Comparison of ENCODE assay signal across 28 cellular contexts in genomic region chr10:69080231-69080630, GRCh38.
"Had no signal": no experiment of that assay in that cellular context is flagged by ENCODE, and none has a peak within 500 bp of the region (broad histone marks: within the 10 kb centered on the region; RNA-seq: fewer than 3 reads in every experiment).

No MANE protein-coding gene starts in this region.

- H3K9me3 Mint-ChIP-seq: activated CD4-positive, alpha-beta T cell treated with anti-CD3 and anti-CD28 coated beads, Interleukin-2, amount 10 ng/mL, durations not matched to agents 24 days and 14 days; activated CD8-positive, alpha-beta T cell treated with anti-CD3 and anti-CD28 coated beads for 36 hours; natural killer cell had no signal

- H3K4me3 ChIP-seq: adrenal gland, ascending aorta, left ventricle myocardium inferior, ovary, prostate gland, spleen, thoracic aorta, upper lobe of left lung had no signal

- H3K36me3 Mint-ChIP-seq: activated CD8-positive, alpha-beta memory T cell treated with anti-CD3 and anti-CD28 coated beads, Interleukin-2, amount 10 ng/mL, durations not matched to agents 7 days and 5 days; activated naive CD8-positive, alpha-beta T cell; natural killer cell had no signal

- DNase-seq: activated CD4-positive, alpha-beta T cell treated with anti-CD3 and anti-CD28 coated beads, Interleukin-2, amount 10 ng/mL, durations not matched to agents 24 days and 14 days; activated CD8-positive, alpha-beta memory T cell treated with anti-CD3 and anti-CD28 coated beads, Interleukin-2, amount 10 ng/mL, durations not matched to agents 7 days and 5 days; activated CD8-positive, alpha-beta T cell treated with anti-CD3 and anti-CD28 coated beads for 36 hours; activated gamma-delta T cell treated with Interleukin-2 at 50 U/mL for 16 hours; activated T-cell treated with anti-CD3 and anti-CD28 coated beads for 4 hours; adrenal gland; brain microvascular endothelial cell; caudate nucleus; dermis blood vessel endothelial cell; effector CD8-positive, alpha-beta T cell; erythroblast; foreskin fibroblast; kidney glomerular epithelial cell; left ventricle myocardium inferior; natural killer cell; ovary; spleen; stimulated activated CD4-positive, alpha-beta T cell treated with anti-CD3 and anti-CD28 coated beads, Interleukin-4, amount 100 ng/mL, for 1 hour; stimulated activated naive CD4-positive, alpha-beta T cell treated with Interleukin-2 at 50 U/mL for 16 hours; T-helper 1 cell; T1000; upper lobe of left lung had no signal

- H3K27ac ChIP-seq: adrenal gland, ascending aorta, brain microvascular endothelial cell, left ventricle myocardium inferior, ovary, prostate gland, thoracic aorta, upper lobe of left lung, VCaP had no signal

- H3K27me3 ChIP-seq: adrenal gland, ascending aorta, brain microvascular endothelial cell, ovary, spleen, upper lobe of left lung had no signal

- H3K9me3 ChIP-seq: adrenal gland, ascending aorta, left ventricle myocardium inferior, ovary, prostate gland, spleen, thoracic aorta, upper lobe of left lung had no signal

- H3K4me3 Mint-ChIP-seq: activated CD4-positive, alpha-beta T cell treated with anti-CD3 and anti-CD28 coated beads, Interleukin-2, amount 10 ng/mL, durations not matched to agents 24 days and 14 days; activated CD8-positive, alpha-beta memory T cell treated with anti-CD3 and anti-CD28 coated beads, Interleukin-2, amount 10 ng/mL, durations not matched to agents 7 days and 5 days; activated CD8-positive, alpha-beta T cell treated with anti-CD3 and anti-CD28 coated beads for 36 hours; activated naive CD8-positive, alpha-beta T cell; natural killer cell had no signal

- H3K27me3 Mint-ChIP-seq: activated CD4-positive, alpha-beta T cell treated with anti-CD3 and anti-CD28 coated beads, Interleukin-2, amount 10 ng/mL, durations not matched to agents 24 days and 14 days; activated CD8-positive, alpha-beta memory T cell treated with anti-CD3 and anti-CD28 coated beads, Interleukin-2, amount 10 ng/mL, durations not matched to agents 7 days and 5 days; activated CD8-positive, alpha-beta T cell treated with anti-CD3 and anti-CD28 coated beads for 36 hours; activated naive CD8-positive, alpha-beta T cell had no signal

- H3K4me1 ChIP-seq: adrenal gland, ascending aorta, prostate gland, upper lobe of left lung had no signal

- H3K36me3 ChIP-seq: adrenal gland, ascending aorta, brain microvascular endothelial cell, left ventricle myocardium inferior, ovary, prostate gland, spleen, thoracic aorta, upper lobe of left lung had no signal

- H3K27ac Mint-ChIP-seq: activated CD4-positive, alpha-beta T cell treated with anti-CD3 and anti-CD28 coated beads, Interleukin-2, amount 10 ng/mL, durations not matched to agents 24 days and 14 days; activated CD8-positive, alpha-beta memory T cell treated with anti-CD3 and anti-CD28 coated beads, Interleukin-2, amount 10 ng/mL, durations not matched to agents 7 days and 5 days; activated CD8-positive, alpha-beta T cell treated with anti-CD3 and anti-CD28 coated beads for 36 hours; activated naive CD8-positive, alpha-beta T cell; natural killer cell had no signal

- ATAC-seq: activated CD4-positive, CD25-positive, alpha-beta regulatory T cell treated with anti-CD3 and anti-CD28 coated beads, Interleukin-2, amount 50 U/mL, for 24 hours; activated CD8-positive, alpha-beta T cell treated with anti-CD3 and anti-CD28 coated beads for 36 hours had no signal
